In genomic region chr7:76209310-76209709, GRCh38 we compare ENCODE assay signal across 31 cellular contexts. TPM values are rescaled to one million over a fixed set of nuclear protein-coding genes. Genes with fewer than 3 reads are reported as not detected.
"Had no signal": no experiment of that assay in that cellular context is flagged by ENCODE, and none has a peak within 500 bp of the region (broad histone marks: within the 10 kb centered on the region; RNA-seq: fewer than 3 reads in every experiment).

No MANE protein-coding gene starts in this region.

- H3K4me3 Mint-ChIP-seq: activated B cell treated with CpG ODN at 0.5 μM for 24 hours; activated CD8-positive, alpha-beta memory T cell treated with anti-CD3 and anti-CD28 coated beads, Interleukin-2, amount 10 ng/mL, durations not matched to agents 7 days and 5 days; activated CD8-positive, alpha-beta T cell treated with anti-CD3 and anti-CD28 coated beads, Interleukin-2, amount 10 ng/mL, durations not matched to agents 7 days and 5 days; activated naive CD4-positive, alpha-beta T cell treated with anti-CD3 and anti-CD28 coated beads for 36 hours; activated naive CD4-positive, alpha-beta T cell treated with anti-CD3 and anti-CD28 coated beads, Interleukin-2, amount 50 U/mL, for 24 hours; activated naive CD8-positive, alpha-beta T cell treated with anti-CD3 and anti-CD28 coated beads for 36 hours; activated naive CD8-positive, alpha-beta T cell treated with anti-CD3 and anti-CD28 coated beads, Interleukin-2, amount 50 U/mL, for 24 hours; activated T-helper 1 cell treated with anti-CD3 and anti-CD28 coated beads, Interleukin-12 subunit alpha, Interleukin-12 subunit beta, Interleukin-2, Interleukin-4 antibody, amounts not matched to agents 30 ng/mL and 10 ng/mL and 1 ng/mL, durations not matched to agents 14 hours and 24 hours and 36 hours; T-helper 17 cell; T-helper 2 cell treated with Interferon-gamma antibody and Interleukin-4, amounts not matched to agents 5 μg/mL and 100 μg/mL, for 36 hours had no signal

- H3K27ac ChIP-seq: adrenal gland, body of pancreas, epithelial cell of prostate, esophagus squamous epithelium, gastroesophageal sphincter, WERI-Rb-1 had no signal

- H3K4me1 Mint-ChIP-seq: activated B cell treated with CpG ODN at 0.5 μM for 24 hours; activated CD8-positive, alpha-beta memory T cell treated with anti-CD3 and anti-CD28 coated beads, Interleukin-2, amount 10 ng/mL, durations not matched to agents 7 days and 5 days; activated naive CD4-positive, alpha-beta T cell treated with anti-CD3 and anti-CD28 coated beads, Interleukin-2, amount 50 U/mL, for 24 hours; activated naive CD8-positive, alpha-beta T cell treated with anti-CD3 and anti-CD28 coated beads for 36 hours; activated naive CD8-positive, alpha-beta T cell treated with anti-CD3 and anti-CD28 coated beads, Interleukin-2, amount 50 U/mL, for 24 hours; T-helper 17 cell had no signal

- H3K27me3 Mint-ChIP-seq: activated CD8-positive, alpha-beta memory T cell treated with anti-CD3 and anti-CD28 coated beads, Interleukin-2, amount 10 ng/mL, durations not matched to agents 7 days and 5 days had no signal

- H3K27ac Mint-ChIP-seq: activated B cell treated with CpG ODN at 0.5 μM for 24 hours; activated CD8-positive, alpha-beta memory T cell treated with anti-CD3 and anti-CD28 coated beads, Interleukin-2, amount 10 ng/mL, durations not matched to agents 7 days and 5 days; activated CD8-positive, alpha-beta T cell treated with anti-CD3 and anti-CD28 coated beads, Interleukin-2, amount 10 ng/mL, durations not matched to agents 7 days and 5 days; activated naive CD4-positive, alpha-beta T cell treated with anti-CD3 and anti-CD28 coated beads for 36 hours; activated naive CD4-positive, alpha-beta T cell treated with anti-CD3 and anti-CD28 coated beads, Interleukin-2, amount 50 U/mL, for 24 hours; activated naive CD8-positive, alpha-beta T cell treated with anti-CD3 and anti-CD28 coated beads for 36 hours; activated naive CD8-positive, alpha-beta T cell treated with anti-CD3 and anti-CD28 coated beads, Interleukin-2, amount 50 U/mL, for 24 hours; activated T-helper 1 cell treated with anti-CD3 and anti-CD28 coated beads, Interleukin-12 subunit alpha, Interleukin-12 subunit beta, Interleukin-2, Interleukin-4 antibody, amounts not matched to agents 30 ng/mL and 10 ng/mL and 1 ng/mL, durations not matched to agents 14 hours and 24 hours and 36 hours; activated T-helper 2 cell treated with anti-CD3 and anti-CD28 coated beads, Interferon-gamma antibody, Interleukin-2, Interleukin-4, amounts not matched to agents 10 μg/mL and 5 μg/mL and 100 μg/mL, durations not matched to agents 14 hours and 24 hours and 36 hours; T-helper 17 cell; T-helper 2 cell treated with Interferon-gamma antibody and Interleukin-4, amounts not matched to agents 5 μg/mL and 100 μg/mL, for 36 hours had no signal

- H3K9me3 ChIP-seq: adrenal gland, body of pancreas, esophagus squamous epithelium, gastroesophageal sphincter had no signal

- H3K36me3 Mint-ChIP-seq: activated CD8-positive, alpha-beta memory T cell treated with anti-CD3 and anti-CD28 coated beads, Interleukin-2, amount 10 ng/mL, durations not matched to agents 7 days and 5 days; activated naive CD4-positive, alpha-beta T cell treated with anti-CD3 and anti-CD28 coated beads, Interleukin-2, amount 50 U/mL, for 24 hours; activated naive CD8-positive, alpha-beta T cell treated with anti-CD3 and anti-CD28 coated beads for 36 hours had no signal

- H3K4me1 ChIP-seq: adrenal gland, body of pancreas, esophagus squamous epithelium, gastroesophageal sphincter had no signal

- DNase-seq: activated B cell treated with CpG ODN at 0.5 μM for 24 hours; activated CD4-positive, alpha-beta T cell treated with anti-CD3 and anti-CD28 coated beads for 48 hours; activated CD4-positive, alpha-beta T cell treated with anti-CD3 and anti-CD28 coated beads, Interleukin-2, amount 50 U/mL, for 1 hour; activated CD4-positive, alpha-beta T cell treated with anti-CD3 and anti-CD28 coated beads, Interleukin-2, amount 50 U/mL, for 48 hours; activated CD8-positive, alpha-beta memory T cell treated with anti-CD3 and anti-CD28 coated beads, Interleukin-2, amount 10 ng/mL, durations not matched to agents 7 days and 5 days; activated CD8-positive, alpha-beta memory T cell treated with anti-CD3 and anti-CD28 coated beads, Interleukin-2, amount 50 U/mL, for 4 hours; activated CD8-positive, alpha-beta T cell treated with anti-CD3 and anti-CD28 coated beads, Interleukin-2, amount 10 ng/mL, durations not matched to agents 7 days and 5 days; activated effector memory CD4-positive, alpha-beta T cell treated with anti-CD3 and anti-CD28 coated beads, Interleukin-2, amount 50 U/mL, for 16 hours; activated naive CD4-positive, alpha-beta T cell treated with anti-CD3 and anti-CD28 coated beads for 36 hours; activated naive CD8-positive, alpha-beta T cell treated with anti-CD3 and anti-CD28 coated beads for 36 hours; activated naive CD8-positive, alpha-beta T cell treated with anti-CD3 and anti-CD28 coated beads, Interleukin-2, amount 50 U/mL, for 24 hours; activated T-cell treated with anti-CD3 and anti-CD28 coated beads, Interleukin-2, amount 50 U/mL, for 1 hour; activated T-cell treated with anti-CD3 and anti-CD28 coated beads, Interleukin-2, amount 50 U/mL, for 48 hours; adrenal gland; amygdala; aorta; body of pancreas; cortex of kidney; effector CD8-positive, alpha-beta T cell; esophagus squamous epithelium; foreskin melanocyte; T-helper 17 cell; T1000; WERI-Rb-1 had no signal

- H3K36me3 ChIP-seq: adrenal gland, esophagus squamous epithelium, gastroesophageal sphincter had no signal

- H3K27me3 ChIP-seq: adrenal gland had no signal

- H3K4me3 ChIP-seq: adrenal gland, body of pancreas, esophagus squamous epithelium, gastroesophageal sphincter had no signal

- H3K9me3 Mint-ChIP-seq: activated B cell treated with CpG ODN at 0.5 μM for 24 hours; activated naive CD4-positive, alpha-beta T cell treated with anti-CD3 and anti-CD28 coated beads for 36 hours; activated naive CD4-positive, alpha-beta T cell treated with anti-CD3 and anti-CD28 coated beads, Interleukin-2, amount 50 U/mL, for 24 hours; activated naive CD8-positive, alpha-beta T cell treated with anti-CD3 and anti-CD28 coated beads for 36 hours; activated naive CD8-positive, alpha-beta T cell treated with anti-CD3 and anti-CD28 coated beads, Interleukin-2, amount 50 U/mL, for 24 hours; activated T-helper 1 cell treated with anti-CD3 and anti-CD28 coated beads, Interleukin-12 subunit alpha, Interleukin-12 subunit beta, Interleukin-2, Interleukin-4 antibody, amounts not matched to agents 30 ng/mL and 10 ng/mL and 1 ng/mL, durations not matched to agents 14 hours and 24 hours and 36 hours; activated T-helper 2 cell treated with anti-CD3 and anti-CD28 coated beads, Interferon-gamma antibody, Interleukin-2, Interleukin-4, amounts not matched to agents 10 μg/mL and 5 μg/mL and 100 μg/mL, durations not matched to agents 14 hours and 24 hours and 36 hours; T-helper 2 cell treated with Interferon-gamma antibody and Interleukin-4, amounts not matched to agents 5 μg/mL and 100 μg/mL, for 36 hours had no signal

RNA-seq across cellular contexts. Expression of gene SRRM3, which starts 7.6 kb away (rescaled TPM):
- total RNA-seq: activated B cell treated with CpG ODN at 0.5 μM for 24 hours; activated CD8-positive, alpha-beta memory T cell treated with anti-CD3 and anti-CD28 coated beads for 36 hours; activated CD8-positive, alpha-beta T cell treated with anti-CD3 and anti-CD28 coated beads, Interleukin-2, amount 10 ng/mL, durations not matched to agents 7 days and 5 days; activated naive CD4-positive, alpha-beta T cell treated with anti-CD3 and anti-CD28 coated beads for 36 hours; activated naive CD8-positive, alpha-beta T cell treated with anti-CD3 and anti-CD28 coated beads for 36 hours; activated T-helper 1 cell treated with anti-CD3 and anti-CD28 coated beads, Interleukin-12 subunit alpha, Interleukin-12 subunit beta, Interleukin-2, Interleukin-4 antibody, amounts not matched to agents 30 ng/mL and 10 ng/mL and 1 ng/mL, durations not matched to agents 14 hours and 24 hours and 36 hours; T-helper 17 cell had no signal
